Comparison of ENCODE assay signal across 8 cellular contexts in the genomic region with DNA sequence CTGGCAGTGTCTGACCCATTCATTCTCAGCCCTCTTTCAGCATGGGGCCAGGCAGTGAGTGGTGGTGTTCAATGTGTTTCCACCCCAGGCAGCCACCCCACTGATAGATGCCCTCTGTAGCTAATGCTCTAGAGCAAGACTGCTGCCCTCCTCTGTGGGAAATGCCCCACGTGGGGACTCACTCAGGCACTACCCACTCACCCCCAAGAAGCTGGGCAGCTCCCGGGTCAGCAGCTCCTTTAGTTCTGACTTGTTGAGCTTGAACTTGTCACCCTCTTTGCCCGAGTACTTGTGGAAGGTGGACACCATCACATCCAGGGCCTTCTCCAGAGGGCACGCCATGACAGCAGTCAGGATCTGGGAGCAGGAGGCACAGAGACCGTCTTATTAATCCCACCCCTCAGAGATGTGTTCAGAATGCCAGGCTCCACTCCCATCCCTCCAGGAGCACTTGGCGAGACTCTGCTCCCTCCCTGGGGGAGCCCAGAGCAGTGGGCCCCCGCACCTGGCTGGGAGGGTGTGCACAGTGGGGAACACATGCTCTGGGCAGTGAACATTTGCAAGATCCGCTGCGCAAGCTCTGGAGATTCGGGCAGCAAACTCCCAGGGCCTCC. TPM values are rescaled to one million over a fixed set of nuclear protein-coding genes. Genes with fewer than 3 reads are reported as not detected.
DNase-seq lines count a peak whose midpoint lies in the region; ATAC-seq, FAIRE-seq and TF ChIP-seq lines count a peak whose summit lies in the region.

No MANE protein-coding gene starts in this region.

- H3K27me3 ChIP-seq in BLaER1 (no peaks in the 10 kb centered on the region), endothelial cell of umbilical vein (ENCODE audit: control insufficient read depth in 2 of 2, insufficient read depth in 2 of 2, low read length in 2 of 2) (no peaks in the 10 kb centered on the region)

- POLR2A ChIA-PET in endothelial cell of umbilical vein (lab: Charles Lee): interaction anchor here (0.6 to 1.9 kb wide), 4 partner anchors 10 to 183 kb away, joined by 3 to 6 read pairs (median 4); partner anchors contain the start of genes INTS3 and S100A6

- H3K4me3 ChIP-seq in BLaER1 (peak overlapping the region; percentile 59), endothelial cell of umbilical vein (replicated peaks in 1 of 3; ENCODE audit: insufficient read depth in 1 of 3, low read depth in 1 of 3, low read length in 3 of 3) (no peak overlapping the region)

- no peak for ATAC-seq in GM18505 (IDR thresholded peaks at IDR 0.05; ENCODE audit: unreplicated experiment)
- ATAC-seq in HG03095 (IDR thresholded peaks at IDR 0.05; ENCODE audit: unreplicated experiment): no peak

- peak; percentile 46 for DNase-seq in NCI-H69 (lab: John Stamatoyannopoulos, UW)
- no peak for DNase-seq in endothelial cell of umbilical vein (ENCODE audit: low read depth, low spot score)
- no peak for DNase-seq in osteocyte (ENCODE audit: extremely low spot score, unreplicated experiment)
- DNase-seq in putamen (ENCODE audit: low spot score): no peak
- DNase-seq in OCI-M1 (lab: John Stamatoyannopoulos, UW): no peak

- H3K4me1 ChIP-seq in BLaER1 (peaks cover 100% of the 10 kb centered on the region), endothelial cell of umbilical vein (ENCODE audit: control insufficient read depth, extremely low read depth, insufficient read depth, low read length) (peaks cover 18% of the 10 kb centered on the region)

- H4K20me1 ChIP-seq in BLaER1 (no peaks in the 10 kb centered on the region), endothelial cell of umbilical vein (replicated peaks; ENCODE audit: control insufficient read depth, extremely low read depth, insufficient read depth, low read length) (no peaks in the 10 kb centered on the region)

- CTCF ChIA-PET in endothelial cell of umbilical vein (lab: Charles Lee): interaction anchor here (0.6 to 2.5 kb wide), 7 partner anchors 9 to 34 kb away, joined by 3 to 11 read pairs (median 5); partner anchors contain the start of gene S100A6

- TF ChIP-seq CTCF in endothelial cell of umbilical vein (IDR thresholded peaks at IDR 0.05; ENCODE audit: extremely low read depth in 1 of 2, insufficient read depth in 1 of 2, low read depth in 1 of 2, low read length in 2 of 2): no peak
- no peak for TF ChIP-seq CTCF in osteocyte (IDR thresholded peaks at IDR 0.05)

- H3K79me2 ChIP-seq in endothelial cell of umbilical vein (ENCODE audit: control insufficient read depth, insufficient read depth, low read length): no peaks in the 10 kb centered on the region

- H3K9me3 Mint-ChIP-seq in osteocyte (ENCODE audit: unreplicated experiment): no peaks in the 10 kb centered on the region

- TF ChIP-seq POLR2A in endothelial cell of umbilical vein (IDR thresholded peaks at IDR 0.05; ENCODE audit: low read depth, low read length): no peak
- TF ChIP-seq POLR2A in GM18505 (IDR thresholded peaks at IDR 0.05; ENCODE audit: borderline replicate concordance, extremely low read depth, insufficient read depth, insufficient read length): no peak

- H3K27me3 Mint-ChIP-seq in osteocyte (ENCODE audit: unreplicated experiment): no peaks in the 10 kb centered on the region

- peak overlapping the region; percentile 46 for H2AFZ ChIP-seq in endothelial cell of umbilical vein (ENCODE audit: low read depth, low read length)

- no peaks in the 10 kb centered on the region for H3K36me3 Mint-ChIP-seq in osteocyte (ENCODE audit: unreplicated experiment)

- no peaks in the 10 kb centered on the region for H3K9me1 ChIP-seq in endothelial cell of umbilical vein (replicated peaks; ENCODE audit: control insufficient read depth, extremely low read depth, insufficient read depth, low read length)

- intact Hi-C loops in endothelial cell of umbilical vein (cut with micrococcal nuclease): no loop called here

- H3K36me3 ChIP-seq in BLaER1 (no peaks in the 10 kb centered on the region), endothelial cell of umbilical vein (ENCODE audit: control insufficient read depth in 2 of 2, extremely low read depth in 1 of 2, insufficient read depth in 2 of 2, low read length in 2 of 2) (no peaks in the 10 kb centered on the region)

- no peaks in the 10 kb centered on the region for H3K9me3 ChIP-seq in BLaER1
- no peaks in the 10 kb centered on the region for H3K9me3 ChIP-seq in endothelial cell of umbilical vein (replicated peaks; ENCODE audit: control insufficient read depth, insufficient read depth, low read length)

- H3K27ac ChIP-seq in BLaER1 (peak overlapping the region; percentile 83), endothelial cell of umbilical vein (ENCODE audit: insufficient read depth, low read depth, low read length) (no peak overlapping the region)

- peak overlapping the region; percentile 86 for H3K4me2 ChIP-seq in BLaER1
- no peak overlapping the region for H3K4me2 ChIP-seq in endothelial cell of umbilical vein (ENCODE audit: insufficient read depth, low read length)

- dilution Hi-C loops in endothelial cell of umbilical vein (cut with MboI; ENCODE audit: extremely low pct_ligation_motif_present, low sequenced_read_pairs): no loop called here

- peak overlapping the region; percentile 99 for H3K27ac Mint-ChIP-seq in osteocyte (ENCODE audit: unreplicated experiment)

- FAIRE-seq in endothelial cell of umbilical vein (lab: Jason Lieb, UNC): no peak

- peak overlapping the region; percentile 78 for H3K4me3 Mint-ChIP-seq in osteocyte (ENCODE audit: unreplicated experiment)

- BruUV-seq in endothelial cell of umbilical vein (replicated peaks; lab: Mats Ljungman, UMichigan): no TSS peak

- H3K9ac ChIP-seq in BLaER1 (peak overlapping the region; percentile 74), endothelial cell of umbilical vein (replicated peaks; ENCODE audit: extremely low read depth, insufficient read depth, low read length) (no peak overlapping the region)

- peaks cover 100% of the 10 kb centered on the region for H3K4me1 Mint-ChIP-seq in osteocyte (ENCODE audit: unreplicated experiment)

TF ChIP-seq in endothelial cell of umbilical vein, 7 proteins besides CTCF, POLR2A, EP300 and RAD21 (continues in another document):
- TF ChIP-seq, protein P1, sequence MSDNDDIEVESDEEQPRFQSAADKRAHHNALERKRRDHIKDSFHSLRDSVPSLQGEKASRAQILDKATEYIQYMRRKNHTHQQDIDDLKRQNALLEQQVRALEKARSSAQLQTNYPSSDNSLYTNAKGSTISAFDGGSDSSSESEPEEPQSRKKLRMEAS (IDR thresholded peaks at IDR 0.05; ENCODE audit: insufficient read depth, insufficient read length): no peak

RNA-seq across cellular contexts. Expression of gene S100A4, which starts 1.0 kb away (rescaled TPM):
- total RNA-seq in endothelial cell of umbilical vein (not detected in 2 replicates), osteocyte (337 and 353 TPM in 2 replicates)
- polyA plus RNA-seq in endothelial cell of umbilical vein: 0.62 and 1.1 TPM in 2 replicates
- 0.49 and 0.61 TPM in 2 replicates for polyA plus RNA-seq in endothelial cell of umbilical vein (2011; cell fraction: cytosol; rRNA removed)
- 0.53 TPM in 1 of 2 replicates, not detected in the other for polyA plus RNA-seq in endothelial cell of umbilical vein (2011; cell fraction: nucleus; rRNA removed)
- polyA plus RNA-seq in endothelial cell of umbilical vein (2012): 0.55 and 0.67 TPM in 2 replicates
- not detected in 2 replicates for polyA minus RNA-seq in endothelial cell of umbilical vein
- 392 TPM for polyA minus RNA-seq in endothelial cell of umbilical vein (2011; cell fraction: cytosol; rRNA and poly(A)+ RNA removed)
- polyA minus RNA-seq in endothelial cell of umbilical vein (2011; cell fraction: nucleus; rRNA and poly(A)+ RNA removed): 1.6 TPM in 1 of 2 replicates, not detected in the other

RNA-seq across cellular contexts. Expression of gene S100A5, which starts 3.8 kb away (rescaled TPM):
- total RNA-seq in endothelial cell of umbilical vein: not detected in 2 replicates
- not detected in 2 replicates for polyA plus RNA-seq in endothelial cell of umbilical vein
- polyA plus RNA-seq in endothelial cell of umbilical vein (2011; cell fraction: cytosol; rRNA removed): not detected in 2 replicates
- not detected in 2 replicates for polyA plus RNA-seq in endothelial cell of umbilical vein (2011; cell fraction: nucleus; rRNA removed)
- polyA plus RNA-seq in endothelial cell of umbilical vein (2012): not detected in 2 replicates
- polyA minus RNA-seq in endothelial cell of umbilical vein: not detected in 2 replicates
- polyA minus RNA-seq in endothelial cell of umbilical vein (2011; cell fraction: cytosol; rRNA and poly(A)+ RNA removed): not detected
- not detected in 2 replicates for polyA minus RNA-seq in endothelial cell of umbilical vein (2011; cell fraction: nucleus; rRNA and poly(A)+ RNA removed)
- 1.0 TPM in 1 of 2 replicates, not detected in the other for total RNA-seq in osteocyte

RNA-seq across cellular contexts. Expression of gene S100A3, which starts 4.5 kb away (rescaled TPM):
- 0.42 TPM in 1 of 2 replicates, not detected in the other for total RNA-seq in endothelial cell of umbilical vein
- polyA plus RNA-seq in endothelial cell of umbilical vein: 1.3 and 1.9 TPM in 2 replicates
- 0.98 and 1.2 TPM in 2 replicates for polyA plus RNA-seq in endothelial cell of umbilical vein (2011; cell fraction: cytosol; rRNA removed)
- polyA plus RNA-seq in endothelial cell of umbilical vein (2011; cell fraction: nucleus; rRNA removed): 0.26 and 0.76 TPM in 2 replicates
- 2.2 and 2.3 TPM in 2 replicates for polyA plus RNA-seq in endothelial cell of umbilical vein (2012)
- not detected in 2 replicates for polyA minus RNA-seq in endothelial cell of umbilical vein
- not detected for polyA minus RNA-seq in endothelial cell of umbilical vein (2011; cell fraction: cytosol; rRNA and poly(A)+ RNA removed)
- polyA minus RNA-seq in endothelial cell of umbilical vein (2011; cell fraction: nucleus; rRNA and poly(A)+ RNA removed): not detected in 2 replicates
- total RNA-seq in osteocyte: 5.7 and 7.5 TPM in 2 replicates

RNA-seq across cellular contexts. Expression of gene S100A6, which starts 8.8 kb away (rescaled TPM):
- 908 and 937 TPM in 2 replicates for total RNA-seq in endothelial cell of umbilical vein
- polyA plus RNA-seq in endothelial cell of umbilical vein: 552 and 1,048 TPM in 2 replicates
- 546 and 836 TPM in 2 replicates for polyA plus RNA-seq in endothelial cell of umbilical vein (2011; cell fraction: cytosol; rRNA removed)
- 165 and 192 TPM in 2 replicates for polyA plus RNA-seq in endothelial cell of umbilical vein (2011; cell fraction: nucleus; rRNA removed)
- 1,329 and 2,007 TPM in 2 replicates for polyA plus RNA-seq in endothelial cell of umbilical vein (2012)
- polyA minus RNA-seq in endothelial cell of umbilical vein: 399 and 432 TPM in 2 replicates
- polyA minus RNA-seq in endothelial cell of umbilical vein (2011; cell fraction: cytosol; rRNA and poly(A)+ RNA removed): 1,781 TPM
- polyA minus RNA-seq in endothelial cell of umbilical vein (2011; cell fraction: nucleus; rRNA and poly(A)+ RNA removed): 44.4 and 69.7 TPM in 2 replicates
- total RNA-seq in osteocyte: 0.99 and 1.1 TPM in 2 replicates

RNA-seq across cellular contexts. Expression of gene S100A2, which starts 21.1 kb away (rescaled TPM):
- 4.0 and 4.4 TPM in 2 replicates for total RNA-seq in endothelial cell of umbilical vein
- 3.9 and 4.3 TPM in 2 replicates for polyA plus RNA-seq in endothelial cell of umbilical vein
- 4.4 and 4.6 TPM in 2 replicates for polyA plus RNA-seq in endothelial cell of umbilical vein (2011; cell fraction: cytosol; rRNA removed)
- polyA plus RNA-seq in endothelial cell of umbilical vein (2011; cell fraction: nucleus; rRNA removed): 5.0 and 5.6 TPM in 2 replicates
- polyA plus RNA-seq in endothelial cell of umbilical vein (2012): 2.2 and 4.0 TPM in 2 replicates
- polyA minus RNA-seq in endothelial cell of umbilical vein: 1.2 TPM in 1 of 2 replicates, not detected in the other
- polyA minus RNA-seq in endothelial cell of umbilical vein (2011; cell fraction: cytosol; rRNA and poly(A)+ RNA removed): 3.6 TPM
- not detected in 2 replicates for polyA minus RNA-seq in endothelial cell of umbilical vein (2011; cell fraction: nucleus; rRNA and poly(A)+ RNA removed)
- total RNA-seq in osteocyte: 8.9 and 11.7 TPM in 2 replicates

Comparison
In these comparisons a context has a peak if more than half of its experiments do, and no peak if none do; other contexts are left out.
1. RNA of gene S100A4, which starts 1.0 kb away (total RNA-seq): 337 to 353 TPM in osteocyte; not detected in endothelial cell of umbilical vein; every median in the first group is over 100 times any median in the second.